8 cellular contexts compared by ENCODE assay signal in the genomic region with DNA sequence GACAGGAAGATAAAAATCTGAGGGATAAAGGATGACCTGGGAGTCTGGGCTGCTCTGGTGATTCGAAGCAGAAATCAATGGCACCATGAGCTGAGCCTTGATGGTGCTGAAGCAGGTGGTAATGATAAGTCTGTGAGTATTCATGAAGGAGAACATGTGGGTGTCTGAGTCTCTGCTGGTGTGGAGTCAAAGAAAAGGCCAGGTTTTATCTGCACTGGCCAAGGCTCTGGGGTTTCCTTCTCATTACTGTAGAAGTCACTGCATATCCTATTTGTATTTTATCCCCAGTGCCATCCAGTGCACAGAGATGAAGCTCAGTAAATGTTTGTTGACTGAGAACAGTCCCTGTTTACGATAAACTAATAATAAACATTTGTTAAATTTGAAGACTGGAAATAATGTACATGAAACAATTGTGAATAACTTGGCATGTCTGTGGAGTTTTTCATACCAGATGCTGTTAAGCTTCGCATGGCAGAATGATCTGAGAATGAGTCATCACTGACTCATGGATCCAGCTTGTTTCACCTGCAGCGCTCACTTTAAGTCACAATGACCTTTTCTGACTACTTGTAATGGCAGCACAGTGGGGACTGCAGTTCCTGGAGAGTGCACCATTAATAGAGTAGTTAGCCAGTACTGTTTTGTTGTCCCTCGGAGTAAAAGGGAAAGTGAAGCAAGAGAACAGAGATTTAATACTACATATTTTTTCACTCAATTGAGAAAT.
DNase-seq lines count a peak whose midpoint lies in the region; FAIRE-seq and TF ChIP-seq lines count a peak whose summit lies in the region.

No MANE protein-coding gene starts in this region.

- no peaks in the 10 kb centered on the region for H4K20me1 ChIP-seq in H1 (replicated peaks in 1 of 2; ENCODE audit: control insufficient read depth in 1 of 2, insufficient read depth in 2 of 2, low read length in 2 of 2)

- peak overlapping the region; percentile 90 for H2BK5ac ChIP-seq in H1 (ENCODE audit: low read depth, low read length)

- H3K4me2 ChIP-seq in H1 (ENCODE audit: insufficient read depth in 1 of 2, low read depth in 2 of 2, low read length in 2 of 2) (peak overlapping the region; percentile 9 to 27; a peak in 2 of 4 replicates), skeletal muscle satellite cell (ENCODE audit: low read length) (peak overlapping the region; percentile 61)

- intact Hi-C loops in kidney (cut with DNase I) (no loop called here), posterior vena cava (cut with DNase I) (no loop called here)

- H3K4me3 ChIP-seq in NB4 (ENCODE audit: low read depth, low read length) = no peak overlapping the region
- peak overlapping the region in 1 of 4 experiments; percentile 1; a peak in 1 of 8 replicates for H3K4me3 ChIP-seq in H1 (ENCODE audit: extremely low read depth in 1 of 4, insufficient read depth in 2 of 4, low read depth in 3 of 4, low read length in 4 of 4)
- peak overlapping the region; percentile 39 for H3K4me3 ChIP-seq in skeletal muscle satellite cell (ENCODE audit: low read length)
- no peak overlapping the region for H3K4me3 ChIP-seq in kidney (ENCODE audit: low read length in 2 of 2)

- peak overlapping the region; percentile 6 for H3K27ac Mint-ChIP-seq in activated T-cell treated with anti-CD3 and anti-CD28 coated beads, Interleukin-2, amount 50 U/mL, for 24 hours

- peak overlapping the region; percentile 74; the same call in 1 of the 2 replicates for H2BK20ac ChIP-seq in H1 (ENCODE audit: low read length)

- TF ChIP-seq RAD21 in H1 (IDR thresholded peaks at IDR 0.05 in 1 of 2, conservative IDR thresholded peaks at IDR 0.05 in 1 of 2; ENCODE audit: low read depth in 2 of 2, low read length in 2 of 2) = peak in 1 of 2 experiments; percentile 24; a peak in 2 of 4 replicates

- no peak overlapping the region for H3K56ac ChIP-seq in H1 (replicated peaks; ENCODE audit: insufficient read length, low read depth, low read length)

- peaks cover 3% of the 10 kb centered on the region for H3K27me3 Mint-ChIP-seq in activated T-cell treated with anti-CD3 and anti-CD28 coated beads, Interleukin-2, amount 50 U/mL, for 24 hours

- peak overlapping the region; percentile 31 for H4K91ac ChIP-seq in H1 (replicated peaks; ENCODE audit: insufficient read length, low read length)

- TF ChIP-seq POLR2A in NB4 (IDR thresholded peaks at IDR 0.05; ENCODE audit: extremely low read depth, insufficient read length) (no peak), H1 (IDR thresholded peaks at IDR 0.05; ENCODE audit: control extremely low read depth in 1 of 2, low read depth in 2 of 2, low read length in 2 of 2) (no peak)

- 40% methylated on average over 5 of the region's 5 CpGs; no CpG with 5 or more reads in 1 of the 2 experiments for WGBS in H1 (ENCODE audit: extremely low coverage in 1 of 2, insufficient coverage in 1 of 2, insufficient read length in 1 of 2, insufficient replicate concordance in 2 of 2, low coverage in 1 of 2, low lambda C conversion rate in 2 of 2, missing lambda C conversion rate in 1 of 2), 2 experiments

- no peaks in the 10 kb centered on the region for H3K36me3 ChIP-seq in H1 (ENCODE audit: control insufficient read depth in 2 of 4, insufficient read depth in 4 of 4, low read length in 3 of 4)
- no peaks in the 10 kb centered on the region for H3K36me3 ChIP-seq in skeletal muscle satellite cell (ENCODE audit: insufficient read depth, low read length)
- no peaks in the 10 kb centered on the region for H3K36me3 ChIP-seq in kidney (ENCODE audit: control insufficient read depth in 1 of 2, insufficient read depth in 2 of 2, low read length in 2 of 2)

- H3K9me3 ChIP-seq in H1 (ENCODE audit: insufficient read depth in 2 of 2, low read depth in 1 of 2, low read length in 1 of 2) (no peaks in the 10 kb centered on the region), skeletal muscle satellite cell (replicated peaks; ENCODE audit: low read length) (no peaks in the 10 kb centered on the region), kidney (ENCODE audit: control insufficient read depth in 1 of 2, low read length in 2 of 2) (no peaks in the 10 kb centered on the region)

- TF ChIP-seq CTCF in NB4 (IDR thresholded peaks at IDR 0.05; ENCODE audit: low read depth, low read length) = no peak
- TF ChIP-seq CTCF in H1 (IDR thresholded peaks at IDR 0.05; ENCODE audit: control extremely low read depth in 1 of 3, insufficient read depth in 1 of 3, low read depth in 1 of 3, low read length in 3 of 3) = no peak
- TF ChIP-seq CTCF in kidney (IDR thresholded peaks at IDR 0.05; ENCODE audit: borderline replicate concordance, extremely low read depth, insufficient read depth) = no peak

- no peak overlapping the region for H3K14ac ChIP-seq in H1 (ENCODE audit: insufficient read length)

- CTCF ChIA-PET in HEK293T (lab: Yijun Ruan, JAX) = interaction anchor here (1.5 kb wide), 1 partner anchor 273 kb away, joined by 4 read pairs; no protein-coding TSS in a partner anchor
- CTCF ChIA-PET in H1 (lab: Charles Lee; ENCODE audit: partially characterized antibody) = interaction anchor here (0.6 to 0.9 kb wide), 2 partner anchors 171 to 1361 kb away, joined by 3 read pairs; no protein-coding TSS in a partner anchor

- H3K9me3 Mint-ChIP-seq in activated T-cell treated with anti-CD3 and anti-CD28 coated beads, Interleukin-2, amount 50 U/mL, for 24 hours = no peaks in the 10 kb centered on the region

- H2BK120ac ChIP-seq in H1 (replicated peaks; ENCODE audit: low read depth, low read length) = peak overlapping the region; percentile 39

- H2AFZ ChIP-seq in H1 (ENCODE audit: low read length) = no peak overlapping the region

- peak overlapping the region; percentile 86 for H3K18ac ChIP-seq in H1 (ENCODE audit: extremely low read depth, low read length)

- H3K27me3 ChIP-seq in H1 (replicated peaks in 1 of 4; ENCODE audit: control insufficient read depth in 3 of 4, extremely low read depth in 1 of 4, insufficient read depth in 3 of 4, low read length in 3 of 4) = no peaks in the 10 kb centered on the region; a peak in 1 of 7 replicates
- H3K27me3 ChIP-seq in skeletal muscle satellite cell (ENCODE audit: control insufficient read depth, insufficient read depth, low read length) = no peaks in the 10 kb centered on the region

- TF ChIP-seq EP300 in H1 (IDR thresholded peaks at IDR 0.05; ENCODE audit: borderline replicate concordance in 1 of 2, low read depth in 2 of 2, low read length in 2 of 2) = peak in 1 of 2 experiments; percentile 96; a peak in 2 of 3 replicates

- peak overlapping the region; percentile 92; the same call in 1 of the 2 replicates for H2AK5ac ChIP-seq in H1 (ENCODE audit: low read depth, low read length)

- no peak for DNase-seq in activated T-cell treated with anti-CD3 and anti-CD28 coated beads, Interleukin-2, amount 50 U/mL, for 24 hours
- no peak for DNase-seq in activated T-cell treated with anti-CD3 and anti-CD28 coated beads, Interleukin-2, amount 50 U/mL, for 48 hours
- DNase-seq in HEK293T (ENCODE audit: extremely low spot score) (peak; percentile 23), NB4 (ENCODE audit: low read depth) (peak; percentile 26), H1 (ENCODE audit: low read depth in 1 of 2, low spot score in 2 of 2) (peak; percentile 59 to 62), kidney (no peak), posterior vena cava (ENCODE audit: low spot score) (no peak)

- no peaks in the 10 kb centered on the region for H3K79me2 ChIP-seq in H1 (ENCODE audit: control insufficient read depth in 1 of 2, insufficient read depth in 2 of 2, low read length in 2 of 2)

- no peak overlapping the region for H3K27ac ChIP-seq in H1 (ENCODE audit: low read depth, low read length)
- no peak overlapping the region for H3K27ac ChIP-seq in kidney (ENCODE audit: low read depth in 2 of 2, low read length in 2 of 2)

- H3K4ac ChIP-seq in H1 (replicated peaks; ENCODE audit: insufficient read length, low read depth, low read length) = peak overlapping the region; percentile 17

- no peak overlapping the region for H3K4me3 Mint-ChIP-seq in activated T-cell treated with anti-CD3 and anti-CD28 coated beads, Interleukin-2, amount 50 U/mL, for 24 hours

- no peak overlapping the region for H4K5ac ChIP-seq in H1 (ENCODE audit: insufficient read length, low read depth, low read length)

- H3K4me1 ChIP-seq in H1 (replicated peaks in 1 of 4; ENCODE audit: control insufficient read depth in 3 of 4, insufficient read depth in 4 of 4, low read length in 3 of 4) (peaks cover 0 to 14% (median 10%) of the 10 kb centered on the region in 4 experiments; a peak in 4 of 7 replicates), skeletal muscle satellite cell (ENCODE audit: control insufficient read depth, insufficient read depth, low read length) (peaks cover 17% of the 10 kb centered on the region), kidney (ENCODE audit: control insufficient read depth in 1 of 2, insufficient read depth in 1 of 2, low read depth in 1 of 2, low read length in 2 of 2) (no peaks in the 10 kb centered on the region)

- H3K23me2 ChIP-seq in H1 (ENCODE audit: low read depth, low read length) = no peaks in the 10 kb centered on the region

- no peak overlapping the region for H2BK15ac ChIP-seq in H1 (ENCODE audit: low read length)

- no peaks in the 10 kb centered on the region for H3K36me3 Mint-ChIP-seq in activated T-cell treated with anti-CD3 and anti-CD28 coated beads, Interleukin-2, amount 50 U/mL, for 24 hours (ENCODE audit: low read depth)

- peak overlapping the region; percentile 98 for H2BK12ac ChIP-seq in H1 (ENCODE audit: low read depth, low read length)

- H3K4me1 Mint-ChIP-seq in activated T-cell treated with anti-CD3 and anti-CD28 coated beads, Interleukin-2, amount 50 U/mL, for 24 hours (ENCODE audit: low read depth) = peaks cover 5% of the 10 kb centered on the region

- H3K23ac ChIP-seq in H1 (ENCODE audit: insufficient read length) = no peak overlapping the region

- H3K9ac ChIP-seq in H1 (replicated peaks in 1 of 4; ENCODE audit: extremely low read depth in 1 of 4, low read depth in 3 of 4, low read length in 3 of 4) = no peak overlapping the region
- peak overlapping the region; percentile 11 for H3K9ac ChIP-seq in skeletal muscle satellite cell (ENCODE audit: low read depth, low read length)
- H3K9ac ChIP-seq in kidney (ENCODE audit: low read length in 2 of 2) = no peak overlapping the region

- POLR2A ChIA-PET in HEK293T (lab: Yijun Ruan, JAX) = no interaction called here
- POLR2A ChIA-PET in H1 (lab: Charles Lee; ENCODE audit: partially characterized antibody) = interaction anchor here (0.9 to 1.4 kb wide), 2 partner anchors 18 to 23 kb away, joined by 3 read pairs; no protein-coding TSS in a partner anchor

- no peaks in the 10 kb centered on the region for H3K79me1 ChIP-seq in H1 (ENCODE audit: low read depth, low read length)

- FAIRE-seq in H1 (lab: Jason Lieb, UNC) (peak; percentile 94), kidney (lab: Jason Lieb, UNC) (no peak)

- H4K8ac ChIP-seq in H1 (ENCODE audit: extremely low read depth, insufficient read depth, low read length) = no peak overlapping the region

TF ChIP-seq in HEK293T, 16 proteins besides CTCF, POLR2A, EP300 and RAD21 (continues in another document):
- TF ChIP-seq CTBP1 (IDR thresholded peaks at IDR 0.05; ENCODE audit: borderline replicate concordance) (no peak), ARNT (IDR thresholded peaks at IDR 0.05) (no peak), FOXA1 (IDR thresholded peaks at IDR 0.05) (no peak)

TF ChIP-seq in H1, 55 proteins besides CTCF, POLR2A, EP300 and RAD21 (continues in another document):
- TF ChIP-seq KDM5A (IDR thresholded peaks at IDR 0.05; ENCODE audit: low read length) (no peak), JUN (IDR thresholded peaks at IDR 0.05; ENCODE audit: low read depth, low read length) (peak; percentile 99)

Comparison
In these comparisons a context has a peak if more than half of its experiments do, and no peak if none do; other contexts are left out.
1. DNase-seq: peak in HEK293T (single experiment), NB4 (single experiment) and H1 (2 of 2); none in activated T-cell treated with anti-CD3 and anti-CD28 coated beads, Interleukin-2, amount 50 U/mL, for 24 hours (single experiment), activated T-cell treated with anti-CD3 and anti-CD28 coated beads, Interleukin-2, amount 50 U/mL, for 48 hours (0 of 2), kidney (single experiment) and posterior vena cava (single experiment).